Comparison of ENCODE assay signal across 8 cellular contexts in genomic region chr2:43018179-43019024, GRCh38.
A peak's percentile ranks its signal among the peaks of the same experiment; 100 is the strongest.
DNase-seq lines count a peak whose midpoint lies in the region; ATAC-seq and TF ChIP-seq lines count a peak whose summit lies in the region.

No MANE protein-coding gene starts in this region.

- peaks cover 5% of the 10 kb centered on the region for H3K27me3 Mint-ChIP-seq in brain

- peaks cover 0 to 7% (median 2%) of the 10 kb centered on the region in 4 donors for H3K9me3 ChIP-seq in stomach

- no peaks in the 10 kb centered on the region for H3K27me3 ChIP-seq in stomach

- H3K4me3 Mint-ChIP-seq in brain = no peak overlapping the region

- H3K4me1 ChIP-seq in stomach = peaks cover 0 to 50% (median 15%) of the 10 kb centered on the region in 4 donors

- H3K36me3 ChIP-seq in stomach = no peaks in the 10 kb centered on the region

- intact Hi-C loops in stomach (cut with DNase I; ENCODE audit: low total_unique reads) = no loop called here

- peaks cover 14% of the 10 kb centered on the region for H3K4me1 Mint-ChIP-seq in brain

- no peak for TF ChIP-seq POLR2A in stomach (IDR thresholded peaks at IDR 0.05)

- CTCF ChIA-PET in HEK293T (lab: Yijun Ruan, JAX) = no interaction called here

- ATAC-seq in HG03439 (IDR thresholded peaks at IDR 0.05; ENCODE audit: unreplicated experiment) = no peak

- no peak overlapping the region for H3K4me3 ChIP-seq in stomach

- POLR2A ChIA-PET in HEK293T (lab: Yijun Ruan, JAX) = no interaction called here

- no peak for TF ChIP-seq CTCF in brain (conservative IDR thresholded peaks at IDR 0.05)
- TF ChIP-seq CTCF in stomach (IDR thresholded peaks at IDR 0.05) = no peak

- peak; percentile 8 for TF ChIP-seq EP300 in stomach (IDR thresholded peaks at IDR 0.05)

- WGBS in stomach, 5 donors = 62 to 79% (median 76%) methylated on average over 11 of the region's 11 CpGs

- peaks cover 12% of the 10 kb centered on the region for H3K36me3 Mint-ChIP-seq in brain

- DNase-seq in HCEC 1CT (peak; percentile 81), kidney glomerular epithelial cell (lab: John Stamatoyannopoulos, UW) (peak; percentile 12), stomach (peak; percentile 72), NCI-H2107 (lab: John Stamatoyannopoulos, UW) (no peak), HEK293T (ENCODE audit: extremely low spot score) (no peak), NCI-H510A treated with DMSO at 0.1 percent for 48 hours (lab: John Stamatoyannopoulos, UW) (no peak)

- peaks cover 8 to 30% (median 14%) of the 10 kb centered on the region in 5 experiments for H3K9me3 Mint-ChIP-seq in brain

- peak overlapping the region in 3 of 5 experiments; percentile 32 to 45 (median 37) for H3K27ac Mint-ChIP-seq in brain

- peak overlapping the region in 4 of 5 donors; percentile 30 to 71 (median 62) for H3K27ac ChIP-seq in stomach

TF ChIP-seq in HEK293T, 16 proteins besides CTCF, POLR2A, EP300 and RAD21:
- TF ChIP-seq SP1 (IDR thresholded peaks at IDR 0.05) (no peak), FOXM1 (IDR thresholded peaks at IDR 0.05; ENCODE audit: borderline replicate concordance) (no peak), BHLHE40 (IDR thresholded peaks at IDR 0.05; ENCODE audit: borderline replicate concordance) (no peak), ELF4 (IDR thresholded peaks at IDR 0.05) (no peak)

Comparison
In these comparisons a context has a peak if more than half of its experiments do, and no peak if none do; other contexts are left out.
1. DNase-seq: peak in HCEC 1CT (single experiment), kidney glomerular epithelial cell (single experiment) and stomach (single experiment); none in NCI-H2107 (single experiment), HEK293T (single experiment) and NCI-H510A treated with DMSO at 0.1 percent for 48 hours (single experiment).